Comparison of ENCODE assay signal across 26 cellular contexts in the genomic region with DNA sequence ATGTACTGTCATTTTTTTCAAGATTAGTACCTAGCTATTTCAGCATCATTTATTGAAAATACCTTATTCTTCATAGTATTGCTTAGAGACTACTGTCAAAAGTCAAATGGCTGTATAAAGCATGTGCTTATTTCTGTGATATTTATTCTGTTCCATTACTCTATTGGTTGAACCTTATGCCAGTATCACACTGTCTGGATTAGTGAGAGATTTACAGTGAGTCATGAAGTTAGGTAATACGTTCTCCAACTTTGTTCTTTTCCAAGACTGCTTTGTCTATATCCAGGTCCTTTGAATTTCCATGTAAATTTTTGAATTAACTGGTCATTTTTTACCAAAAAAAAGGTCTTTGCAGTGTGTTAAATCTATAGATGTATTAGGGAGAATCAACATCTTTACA.
"Had no signal": no experiment of that assay in that cellular context is flagged by ENCODE, and none has a peak within 500 bp of the region (broad histone marks: within the 10 kb centered on the region; RNA-seq: fewer than 3 reads in every experiment).

No MANE protein-coding gene starts in this region.

- H3K27me3 ChIP-seq: body of pancreas, colonic mucosa, dorsolateral prefrontal cortex, hepatocyte, left lung, tibial artery had no signal

- H3K9me3 ChIP-seq: body of pancreas, colonic mucosa, left lung, tibial artery had no signal

- DNase-seq: activated CD4-positive, alpha-beta T cell treated with anti-CD3 and anti-CD28 coated beads for 1 hour; activated CD4-positive, alpha-beta T cell treated with anti-CD3 and anti-CD28 coated beads, Interleukin-2, amount 50 U/mL, for 1 hour; activated CD8-positive, alpha-beta T cell treated with anti-CD3 and anti-CD28 coated beads, Interleukin-2, amount 10 ng/mL, durations not matched to agents 7 days and 5 days; activated gamma-delta T cell; activated naive CD4-positive, alpha-beta T cell treated with anti-CD3 and anti-CD28 coated beads, Interleukin-2, amount 50 U/mL, for 16 hours; activated naive CD8-positive, alpha-beta T cell treated with anti-CD3 and anti-CD28 coated beads, Interleukin-2, amount 50 U/mL, for 24 hours; anterior cingulate cortex; body of pancreas; central memory CD4-positive, alpha-beta T cell; colonic mucosa; dorsolateral prefrontal cortex; effector memory CD8-positive, alpha-beta T cell; glutamatergic neuron; immature natural killer cell; kidney glomerular epithelial cell; left lung; natural killer cell; right cardiac atrium; small intestine; stimulated activated CD4-positive, alpha-beta T cell treated with anti-CD3 and anti-CD28 coated beads, Interleukin-2, amount 100 ng/mL, for 24 hours; stimulated activated naive CD8-positive, alpha-beta T cell treated with anti-CD3 and anti-CD28 coated beads, Interleukin-15, amount 100 ng/mL, for 72 hours; T-helper 9 cell; tibial artery had no signal

- H3K4me3 ChIP-seq: body of pancreas, colonic mucosa, dorsolateral prefrontal cortex, hepatocyte, left lung, lung, tibial artery had no signal

- H3K36me3 ChIP-seq: colonic mucosa, left lung, tibial artery had no signal

- H3K27ac ChIP-seq: body of pancreas, colonic mucosa, dorsolateral prefrontal cortex, hepatocyte, left lung, tibial artery had no signal

- ATAC-seq: activated CD8-positive, alpha-beta T cell treated with anti-CD3 and anti-CD28 coated beads, Interleukin-2, amount 10 ng/mL, durations not matched to agents 7 days and 5 days; activated naive CD8-positive, alpha-beta T cell treated with anti-CD3 and anti-CD28 coated beads, Interleukin-2, amount 50 U/mL, for 24 hours; body of pancreas; effector memory CD8-positive, alpha-beta T cell; left lung; natural killer cell; right cardiac atrium; stimulated activated effector memory CD8-positive, alpha-beta T cell treated with anti-CD3 and anti-CD28 coated beads, Interleukin-12 subunit alpha, Interleukin-12 subunit beta, amount 100 ng/mL, for 72 hours; stimulated activated naive CD8-positive, alpha-beta T cell treated with anti-CD3 and anti-CD28 coated beads, Interleukin-15, amount 100 ng/mL, for 72 hours had no signal

- FAIRE-seq: small intestine had no signal

- H3K4me1 ChIP-seq: colonic mucosa, left lung had no signal
